ENCODE assay signal across 21 cellular contexts in the genomic region with DNA sequence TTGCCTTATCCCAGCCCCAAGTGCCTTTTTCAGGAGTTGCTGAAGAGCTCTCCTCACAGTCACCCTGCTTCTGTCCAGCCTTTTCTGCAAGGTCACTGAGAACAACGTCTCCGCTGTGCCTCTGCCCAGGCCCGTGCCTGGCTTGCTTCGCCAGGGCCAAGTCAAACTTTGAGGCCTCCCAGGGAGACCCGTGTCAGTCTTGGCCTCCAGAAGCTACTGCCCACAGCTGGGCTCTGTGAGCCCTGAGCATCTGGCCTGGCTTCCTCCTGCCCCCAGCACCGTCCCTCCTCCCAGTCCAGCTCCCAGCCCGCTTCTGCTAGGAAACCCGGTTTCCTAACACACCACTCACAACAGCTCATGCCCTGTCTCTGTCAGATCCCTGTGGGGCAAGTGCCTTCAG.
A peak's percentile ranks its signal among the peaks of the same experiment; 100 is the strongest.
DNase-seq lines count a peak whose midpoint lies in the region; ATAC-seq, FAIRE-seq and TF ChIP-seq lines count a peak whose summit lies in the region.
"Had no signal": no experiment of that assay in that cellular context is flagged by ENCODE, and none has a peak within 500 bp of the region (broad histone marks: within the 10 kb centered on the region; RNA-seq: fewer than 3 reads in every experiment).

No MANE protein-coding gene starts in this region.

- no peak overlapping the region for H3K9ac ChIP-seq in kidney (ENCODE audit: low read length in 2 of 2)

- TF ChIP-seq CTCF in kidney (IDR thresholded peaks at IDR 0.05; ENCODE audit: borderline replicate concordance, extremely low read depth, insufficient read depth) (no peak), osteocyte (IDR thresholded peaks at IDR 0.05) (no peak), upper lobe of right lung (IDR thresholded peaks at IDR 0.05) (no peak), WERI-Rb-1 (IDR thresholded peaks at IDR 0.05; ENCODE audit: low read depth, low read length) (no peak)

- H3K4me1 ChIP-seq in kidney (ENCODE audit: control insufficient read depth in 1 of 2, insufficient read depth in 1 of 2, low read depth in 1 of 2, low read length in 2 of 2) (no peaks in the 10 kb centered on the region), upper lobe of right lung (no peaks in the 10 kb centered on the region)

- H3K27ac ChIP-seq in kidney (ENCODE audit: low read depth in 2 of 2, low read length in 2 of 2) (no peak overlapping the region), upper lobe of right lung (no peak overlapping the region), WERI-Rb-1 (no peak overlapping the region)
- H3K27ac ChIP-seq: 22Rv1 had no signal

- no peak for ATAC-seq in activated CD8-positive, alpha-beta memory T cell treated with anti-CD3 and anti-CD28 coated beads, Interleukin-2, amount 10 ng/mL, durations not matched to agents 7 days and 5 days
- ATAC-seq in upper lobe of right lung, result no peak
- ATAC-seq: CD8-positive, alpha-beta T cell; GM23338 had no signal

- no peak overlapping the region for H3K4me3 ChIP-seq in kidney (ENCODE audit: low read length in 2 of 2)
- H3K4me3 ChIP-seq in upper lobe of right lung, result no peak overlapping the region
- H3K4me3 ChIP-seq in WERI-Rb-1 (ENCODE audit: low read depth, low read length), result no peak overlapping the region
- H3K4me3 ChIP-seq: GM23338 had no signal

- peaks cover 2 to 10% of the 10 kb centered on the region in 2 donors for H3K9me3 ChIP-seq in kidney (ENCODE audit: control insufficient read depth in 1 of 2, low read length in 2 of 2)
- peaks cover 8% of the 10 kb centered on the region for H3K9me3 ChIP-seq in upper lobe of right lung
- peaks cover 34% of the 10 kb centered on the region for H3K9me3 ChIP-seq in WERI-Rb-1 (ENCODE audit: severe bottlenecking)

- no peaks in the 10 kb centered on the region for H3K9me3 Mint-ChIP-seq in activated CD8-positive, alpha-beta memory T cell treated with anti-CD3 and anti-CD28 coated beads, Interleukin-2, amount 10 ng/mL, durations not matched to agents 7 days and 5 days (ENCODE audit: low read depth)
- H3K9me3 Mint-ChIP-seq in osteocyte (ENCODE audit: unreplicated experiment), result peaks cover 23% of the 10 kb centered on the region

- no peaks in the 10 kb centered on the region for H3K4me1 Mint-ChIP-seq in activated CD8-positive, alpha-beta memory T cell treated with anti-CD3 and anti-CD28 coated beads, Interleukin-2, amount 10 ng/mL, durations not matched to agents 7 days and 5 days
- no peaks in the 10 kb centered on the region for H3K4me1 Mint-ChIP-seq in osteocyte (ENCODE audit: unreplicated experiment)
- H3K4me1 Mint-ChIP-seq: CD14-positive monocyte had no signal

- no peak overlapping the region for H3K4me3 Mint-ChIP-seq in activated CD8-positive, alpha-beta memory T cell treated with anti-CD3 and anti-CD28 coated beads, Interleukin-2, amount 10 ng/mL, durations not matched to agents 7 days and 5 days
- H3K4me3 Mint-ChIP-seq in osteocyte (ENCODE audit: unreplicated experiment), result no peak overlapping the region
- H3K4me3 Mint-ChIP-seq: CD14-positive monocyte; CD8-positive, alpha-beta T cell; GM23338 had no signal

- H3K36me3 Mint-ChIP-seq in activated CD8-positive, alpha-beta memory T cell treated with anti-CD3 and anti-CD28 coated beads, Interleukin-2, amount 10 ng/mL, durations not matched to agents 7 days and 5 days, result no peaks in the 10 kb centered on the region
- H3K36me3 Mint-ChIP-seq in osteocyte (ENCODE audit: unreplicated experiment), result no peaks in the 10 kb centered on the region
- H3K36me3 Mint-ChIP-seq: CD14-positive monocyte; CD8-positive, alpha-beta T cell had no signal

- H3K36me3 ChIP-seq in kidney (ENCODE audit: control insufficient read depth in 1 of 2, insufficient read depth in 2 of 2, low read length in 2 of 2) (no peaks in the 10 kb centered on the region), upper lobe of right lung (no peaks in the 10 kb centered on the region), WERI-Rb-1 (no peaks in the 10 kb centered on the region)

- DNase-seq in activated CD8-positive, alpha-beta memory T cell treated with anti-CD3 and anti-CD28 coated beads for 24 hours, result peak; percentile 37
- DNase-seq in activated CD8-positive, alpha-beta memory T cell treated with anti-CD3 and anti-CD28 coated beads, Interleukin-2, amount 10 ng/mL, durations not matched to agents 7 days and 5 days, result no peak
- DNase-seq in kidney (peak; percentile 35), osteocyte (ENCODE audit: extremely low spot score, unreplicated experiment) (peak; percentile 82), upper lobe of right lung (peak; percentile 28), HuH-7 (ENCODE audit: low spot score) (no peak), WERI-Rb-1 (no peak)
- DNase-seq in stimulated activated CD4-positive, alpha-beta T cell treated with anti-CD3 and anti-CD28 coated beads, Interleukin-2, amount 100 ng/mL, for 24 hours, result no peak
- DNase-seq: COR-L47, DMS153, DMS79 treated with DMSO at 0.1 percent for 48 hours, EL, H7 had no signal

- H3K27ac Mint-ChIP-seq in activated CD8-positive, alpha-beta memory T cell treated with anti-CD3 and anti-CD28 coated beads, Interleukin-2, amount 10 ng/mL, durations not matched to agents 7 days and 5 days, result no peak overlapping the region
- no peak overlapping the region for H3K27ac Mint-ChIP-seq in osteocyte (ENCODE audit: unreplicated experiment)
- H3K27ac Mint-ChIP-seq: CD14-positive monocyte; CD8-positive, alpha-beta T cell; GM23338 had no signal

- CTCF ChIA-PET in activated CD8-positive, alpha-beta memory T cell treated with anti-CD3 and anti-CD28 coated beads, Interleukin-2, amount 10 ng/mL, durations not matched to agents 7 days and 5 days (lab: Charles Lee), result no interaction called here

- H3K27me3 ChIP-seq in upper lobe of right lung (no peaks in the 10 kb centered on the region), WERI-Rb-1 (ENCODE audit: insufficient read depth, low read depth, severe bottlenecking) (peaks cover 100% of the 10 kb centered on the region)

- no peaks in the 10 kb centered on the region for H3K27me3 Mint-ChIP-seq in activated CD8-positive, alpha-beta memory T cell treated with anti-CD3 and anti-CD28 coated beads, Interleukin-2, amount 10 ng/mL, durations not matched to agents 7 days and 5 days
- H3K27me3 Mint-ChIP-seq in osteocyte (ENCODE audit: unreplicated experiment), result no peaks in the 10 kb centered on the region

- intact Hi-C loops in kidney (cut with DNase I), result no loop called here
- intact Hi-C loops in upper lobe of right lung (cut with DNase I), result no loop called here

- FAIRE-seq in kidney (lab: Jason Lieb, UNC), result no peak
- FAIRE-seq: D721Med, G401.6, GM12891, HTR-8/SVneo had no signal

Comparison
In these comparisons a context has a peak if more than half of its experiments do, and no peak if none do; other contexts are left out.
1. DNase-seq: peak in activated CD8-positive, alpha-beta memory T cell treated with anti-CD3 and anti-CD28 coated beads for 24 hours (single experiment), kidney (single experiment), osteocyte (single experiment) and upper lobe of right lung (single experiment); none in activated CD8-positive, alpha-beta memory T cell treated with anti-CD3 and anti-CD28 coated beads, Interleukin-2, amount 10 ng/mL, durations not matched to agents 7 days and 5 days (single experiment), stimulated activated CD4-positive, alpha-beta T cell treated with anti-CD3 and anti-CD28 coated beads, Interleukin-2, amount 100 ng/mL, for 24 hours (0 of 2), HuH-7 (single experiment) and WERI-Rb-1 (single experiment).